In genomic region chr12:105109465-105110212, GRCh38 we compare ENCODE assay signal across 2 cellular contexts.
TF ChIP-seq lines count a peak whose summit lies in the region.

No MANE protein-coding gene starts in this region.

TF ChIP-seq in SK-N-SH, 30 proteins besides CTCF, POLR2A, EP300 and RAD21 (continued from another document):
- TF ChIP-seq PBX3 (IDR thresholded peaks at IDR 0.05): no peak
- TF ChIP-seq, protein P1, sequence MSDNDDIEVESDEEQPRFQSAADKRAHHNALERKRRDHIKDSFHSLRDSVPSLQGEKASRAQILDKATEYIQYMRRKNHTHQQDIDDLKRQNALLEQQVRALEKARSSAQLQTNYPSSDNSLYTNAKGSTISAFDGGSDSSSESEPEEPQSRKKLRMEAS (IDR thresholded peaks at IDR 0.05; ENCODE audit: low read depth): no peak
- no peak for TF ChIP-seq ZBTB33 (IDR thresholded peaks at IDR 0.05; ENCODE audit: borderline replicate concordance, low read depth)
- no peak for TF ChIP-seq SMC3 (IDR thresholded peaks at IDR 0.05; ENCODE audit: low read depth, low read length)
- TF ChIP-seq, protein P2, sequence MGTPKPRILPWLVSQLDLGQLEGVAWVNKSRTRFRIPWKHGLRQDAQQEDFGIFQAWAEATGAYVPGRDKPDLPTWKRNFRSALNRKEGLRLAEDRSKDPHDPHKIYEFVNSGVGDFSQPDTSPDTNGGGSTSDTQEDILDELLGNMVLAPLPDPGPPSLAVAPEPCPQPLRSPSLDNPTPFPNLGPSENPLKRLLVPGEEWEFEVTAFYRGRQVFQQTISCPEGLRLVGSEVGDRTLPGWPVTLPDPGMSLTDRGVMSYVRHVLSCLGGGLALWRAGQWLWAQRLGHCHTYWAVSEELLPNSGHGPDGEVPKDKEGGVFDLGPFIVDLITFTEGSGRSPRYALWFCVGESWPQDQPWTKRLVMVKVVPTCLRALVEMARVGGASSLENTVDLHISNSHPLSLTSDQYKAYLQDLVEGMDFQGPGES (IDR thresholded peaks at IDR 0.05; ENCODE audit: low read depth, low read length): no peak
- no peak for TF ChIP-seq GABPA (IDR thresholded peaks at IDR 0.05; ENCODE audit: low read depth)
- no peak for TF ChIP-seq YY1 (IDR thresholded peaks at IDR 0.05; ENCODE audit: low read depth)

TF ChIP-seq in SK-N-SH treated with all-trans-retinoic acid at 6 μM for 48 hours, 23 proteins besides CTCF, POLR2A, EP300 and RAD21 (continued from another document):
- TF ChIP-seq, protein P3, sequence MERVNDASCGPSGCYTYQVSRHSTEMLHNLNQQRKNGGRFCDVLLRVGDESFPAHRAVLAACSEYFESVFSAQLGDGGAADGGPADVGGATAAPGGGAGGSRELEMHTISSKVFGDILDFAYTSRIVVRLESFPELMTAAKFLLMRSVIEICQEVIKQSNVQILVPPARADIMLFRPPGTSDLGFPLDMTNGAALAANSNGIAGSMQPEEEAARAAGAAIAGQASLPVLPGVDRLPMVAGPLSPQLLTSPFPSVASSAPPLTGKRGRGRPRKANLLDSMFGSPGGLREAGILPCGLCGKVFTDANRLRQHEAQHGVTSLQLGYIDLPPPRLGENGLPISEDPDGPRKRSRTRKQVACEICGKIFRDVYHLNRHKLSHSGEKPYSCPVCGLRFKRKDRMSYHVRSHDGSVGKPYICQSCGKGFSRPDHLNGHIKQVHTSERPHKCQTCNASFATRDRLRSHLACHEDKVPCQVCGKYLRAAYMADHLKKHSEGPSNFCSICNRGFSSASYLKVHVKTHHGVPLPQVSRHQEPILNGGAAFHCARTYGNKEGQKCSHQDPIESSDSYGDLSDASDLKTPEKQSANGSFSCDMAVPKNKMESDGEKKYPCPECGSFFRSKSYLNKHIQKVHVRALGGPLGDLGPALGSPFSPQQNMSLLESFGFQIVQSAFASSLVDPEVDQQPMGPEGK (CRISPR knock-in tag; IDR thresholded peaks at IDR 0.05; ENCODE audit: borderline replicate concordance): no peak
TF ChIP-seq in SK-N-SH treated with all-trans-retinoic acid at 6 μM for 48 hours: peak in this region for 0.
